ENCODE assay signal across 22 cellular contexts in the genomic region with DNA sequence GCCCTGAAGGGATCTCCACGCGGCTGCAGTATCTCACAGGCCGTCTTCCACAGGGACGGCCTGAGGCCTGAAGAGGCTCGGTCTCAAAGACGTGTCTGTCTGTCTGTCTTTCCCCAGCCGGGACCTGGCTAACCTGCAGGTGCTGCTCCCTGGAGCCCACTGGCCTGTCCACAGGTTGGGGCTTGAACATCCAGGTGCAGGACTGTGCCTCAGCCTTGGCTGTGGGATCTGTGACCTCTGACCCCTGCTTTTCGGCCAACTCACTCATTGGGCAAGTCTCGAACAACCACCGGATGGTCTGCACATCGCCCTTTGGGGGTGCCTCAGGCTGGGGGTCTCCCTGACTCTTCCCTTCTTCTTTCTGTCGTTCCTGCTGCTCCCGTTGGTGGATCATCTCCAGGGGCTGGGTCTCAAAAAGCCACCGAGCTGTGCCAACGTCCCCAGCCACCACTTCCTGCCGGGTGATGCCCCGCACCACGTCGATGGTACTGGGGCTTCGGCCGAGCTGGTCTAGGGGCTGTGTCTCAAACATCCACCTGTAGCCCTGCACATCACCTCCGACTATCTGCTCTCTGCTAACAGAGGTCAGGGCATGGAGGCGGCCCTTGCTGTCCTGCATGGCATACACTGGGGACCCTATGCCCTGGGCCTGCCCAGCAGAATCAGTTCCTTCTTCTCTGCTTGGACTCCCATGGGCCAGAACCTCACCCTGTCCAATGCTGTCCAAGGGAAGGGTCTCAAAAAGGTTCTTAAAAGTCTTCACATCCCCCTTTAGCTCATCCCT. TPM values are rescaled to one million over a fixed set of nuclear protein-coding genes. Genes with fewer than 3 reads are reported as not detected.
DNase-seq lines count a peak whose midpoint lies in the region; ATAC-seq and TF ChIP-seq lines count a peak whose summit lies in the region.
"Had no signal": no experiment of that assay in that cellular context is flagged by ENCODE, and none has a peak within 500 bp of the region (broad histone marks: within the 10 kb centered on the region; RNA-seq: fewer than 3 reads in every experiment).

No MANE protein-coding gene starts in this region.

- no peaks in the 10 kb centered on the region for H3K27me3 ChIP-seq in left ventricle myocardium inferior (ENCODE audit: low read depth)

- H3K4me1 Mint-ChIP-seq in effector memory CD8-positive, alpha-beta T cell (ENCODE audit: low read depth in 2 of 2): peaks cover 8 to 11% of the 10 kb centered on the region in 2 donors
- H3K4me1 Mint-ChIP-seq in neural crest cell: peaks cover 10% of the 10 kb centered on the region
- peaks cover 17% of the 10 kb centered on the region for H3K4me1 Mint-ChIP-seq in stimulated activated effector memory CD8-positive, alpha-beta T cell treated with anti-CD3 and anti-CD28 coated beads, Interleukin-12 subunit alpha, Interleukin-12 subunit beta, amount 100 ng/mL, for 72 hours

- H3K36me3 Mint-ChIP-seq in effector memory CD8-positive, alpha-beta T cell (ENCODE audit: insufficient read depth): peaks cover 2% of the 10 kb centered on the region
- no peaks in the 10 kb centered on the region for H3K36me3 Mint-ChIP-seq in neural crest cell (ENCODE audit: low read depth)
- no peaks in the 10 kb centered on the region for H3K36me3 Mint-ChIP-seq in stimulated activated effector memory CD8-positive, alpha-beta T cell treated with anti-CD3 and anti-CD28 coated beads, Interleukin-12 subunit alpha, Interleukin-12 subunit beta, amount 100 ng/mL, for 72 hours

- intact Hi-C loops in left ventricle myocardium inferior (cut with micrococcal nuclease) (loop anchor here (5.0 kb wide), 1 partner anchor 100 kb away; no protein-coding TSS in a partner anchor), left cardiac atrium (cut with DNase I) (no loop called here)

- H3K27me3 Mint-ChIP-seq in effector memory CD8-positive, alpha-beta T cell: no peaks in the 10 kb centered on the region
- H3K27me3 Mint-ChIP-seq in neural crest cell (ENCODE audit: low read depth): no peaks in the 10 kb centered on the region

- DNase-seq in left ventricle myocardium inferior (no peak), left cardiac atrium (no peak), neural crest cell (ENCODE audit: low read depth, low spot score) (no peak), retina (no peak), NCI-H2196 (lab: John Stamatoyannopoulos, UW; ENCODE audit: unreplicated experiment) (no peak)
- no peak for DNase-seq in effector memory CD8-positive, alpha-beta T cell
- DNase-seq in stimulated activated effector memory CD8-positive, alpha-beta T cell treated with anti-CD3 and anti-CD28 coated beads, Interleukin-12 subunit alpha, Interleukin-12 subunit beta, amount 100 ng/mL, for 72 hours (ENCODE audit: low spot score in 2 of 2): no peak
- DNase-seq: AML-193, DMS79, H9, HFFc6, KBM-7, MM.1S, NCI-H1092, NCI-H1436, NCI-H187 treated with DMSO at 0.1 percent for 48 hours, NCI-H345, NCI-H524, NCI-H774 had no signal

- no peaks in the 10 kb centered on the region for H3K9me3 Mint-ChIP-seq in effector memory CD8-positive, alpha-beta T cell
- H3K9me3 Mint-ChIP-seq in neural crest cell: no peaks in the 10 kb centered on the region
- H3K9me3 Mint-ChIP-seq in stimulated activated effector memory CD8-positive, alpha-beta T cell treated with anti-CD3 and anti-CD28 coated beads, Interleukin-12 subunit alpha, Interleukin-12 subunit beta, amount 100 ng/mL, for 72 hours: no peaks in the 10 kb centered on the region
- H3K9me3 Mint-ChIP-seq: H9, HFFc6 had no signal

- H3K4me3 ChIP-seq in left ventricle myocardium inferior: peak overlapping the region; percentile 67

- peak overlapping the region; percentile 94 for H3K27ac ChIP-seq in left ventricle myocardium inferior (replicated peaks)

- ATAC-seq in left cardiac atrium: no peak
- ATAC-seq in effector memory CD8-positive, alpha-beta T cell (replicated peaks): no peak
- no peak for ATAC-seq in stimulated activated effector memory CD8-positive, alpha-beta T cell treated with anti-CD3 and anti-CD28 coated beads, Interleukin-12 subunit alpha, Interleukin-12 subunit beta, amount 100 ng/mL, for 72 hours
- no peak for ATAC-seq in HG03457 (IDR thresholded peaks at IDR 0.05; ENCODE audit: unreplicated experiment)
- ATAC-seq: Panc1 had no signal

- no peaks in the 10 kb centered on the region for H3K9me3 ChIP-seq in left ventricle myocardium inferior (replicated peaks)

- no peak overlapping the region for H3K4me3 Mint-ChIP-seq in effector memory CD8-positive, alpha-beta T cell
- no peak overlapping the region for H3K4me3 Mint-ChIP-seq in neural crest cell
- no peak overlapping the region for H3K4me3 Mint-ChIP-seq in stimulated activated effector memory CD8-positive, alpha-beta T cell treated with anti-CD3 and anti-CD28 coated beads, Interleukin-12 subunit alpha, Interleukin-12 subunit beta, amount 100 ng/mL, for 72 hours
- H3K4me3 Mint-ChIP-seq: H9, HFFc6 had no signal

- TF ChIP-seq CTCF in left ventricle myocardium inferior (IDR thresholded peaks at IDR 0.05; ENCODE audit: borderline replicate concordance) (no peak), neural crest cell (conservative IDR thresholded peaks at IDR 0.05) (no peak)

- peaks cover 82% of the 10 kb centered on the region for H3K4me1 ChIP-seq in left ventricle myocardium inferior

- peaks cover 42% of the 10 kb centered on the region for H3K36me3 ChIP-seq in left ventricle myocardium inferior

- H3K27ac Mint-ChIP-seq in effector memory CD8-positive, alpha-beta T cell: peak overlapping the region; percentile 44 to 65
- peak overlapping the region; percentile 57 for H3K27ac Mint-ChIP-seq in neural crest cell (ENCODE audit: unreplicated experiment)
- H3K27ac Mint-ChIP-seq in stimulated activated effector memory CD8-positive, alpha-beta T cell treated with anti-CD3 and anti-CD28 coated beads, Interleukin-12 subunit alpha, Interleukin-12 subunit beta, amount 100 ng/mL, for 72 hours: peak overlapping the region; percentile 45
- H3K27ac Mint-ChIP-seq: H9, HFFc6 had no signal

RNA-seq across cellular contexts. Expression of a gene that starts 4.8 kb away (rescaled TPM):
- total RNA-seq in left ventricle myocardium inferior: 386 TPM
- total RNA-seq in left cardiac atrium: 100 to 1,000 TPM; 160 to 242 TPM
- total RNA-seq in neural crest cell: not detected in 2 replicates
- total RNA-seq: A172, H9, HFFc6 had no signal

RNA-seq across cellular contexts. Expression of a gene that starts 34.2 kb away (rescaled TPM):
- 12.1 TPM for total RNA-seq in left ventricle myocardium inferior
- total RNA-seq in left cardiac atrium: 10 to 100 TPM; 20.5 to 41.6 TPM
- 2.4 TPM in 2 replicates for total RNA-seq in neural crest cell

Comparison
In these comparisons a context has a peak if more than half of its experiments do, and no peak if none do; other contexts are left out.
1. RNA of a gene that starts 4.8 kb away (total RNA-seq): 386 TPM in left ventricle myocardium inferior (single experiment) and 160 to 242 TPM in left cardiac atrium; not detected in neural crest cell; every median in the first group is over 100 times any median in the second.
2. Peak in every context shown above with its lines, with median percentiles within 50 percentile points of each other: H3K27ac Mint-ChIP-seq.